ENCODE assay signal across 1 cellular context in the genomic region with DNA sequence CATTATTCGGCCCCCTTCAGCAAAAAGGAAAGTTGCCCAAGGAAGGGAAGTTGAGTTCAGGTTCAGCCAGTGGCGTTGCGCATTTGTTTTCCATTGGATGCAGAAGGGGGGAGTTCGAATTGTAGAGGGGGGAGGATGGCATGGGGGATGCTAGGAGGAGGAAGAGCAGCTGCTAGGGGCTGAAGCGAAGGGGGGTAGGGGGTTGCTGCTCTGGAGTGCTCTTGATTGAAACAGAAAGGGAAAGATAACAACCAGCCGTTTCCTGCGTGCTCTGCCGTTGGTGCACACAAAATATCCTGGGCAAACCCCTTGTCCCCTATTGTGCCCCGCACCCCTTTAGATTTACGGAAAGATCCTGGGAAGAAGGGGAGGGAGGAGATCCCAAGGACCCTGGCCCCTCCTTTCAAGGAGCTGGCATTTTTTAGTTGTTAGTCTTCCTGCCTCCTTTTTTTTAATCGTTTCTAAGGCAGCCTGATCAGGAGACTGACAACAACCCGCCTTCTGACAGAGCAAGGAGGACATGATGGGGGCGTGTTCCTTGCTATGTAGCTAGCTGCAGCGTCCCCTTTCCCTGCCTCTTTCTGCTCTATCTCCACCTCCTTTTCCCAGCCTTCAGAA.
TF ChIP-seq lines count a peak whose summit lies in the region.

No MANE protein-coding gene starts in this region.

TF ChIP-seq in A549, 52 proteins besides CTCF, POLR2A, EP300 and RAD21 (continued from another document):
- no peak for TF ChIP-seq ZFP36 (IDR thresholded peaks at IDR 0.05; ENCODE audit: borderline replicate concordance, partially characterized antibody)
- no peak for TF ChIP-seq ZSCAN20 (CRISPR knock-in tag; IDR thresholded peaks at IDR 0.05)
- no peak for TF ChIP-seq NPAS2 (CRISPR knock-in tag; IDR thresholded peaks at IDR 0.05; ENCODE audit: borderline replicate concordance)
- TF ChIP-seq CEBPB (IDR thresholded peaks at IDR 0.05), result no peak
- TF ChIP-seq, protein P1, sequence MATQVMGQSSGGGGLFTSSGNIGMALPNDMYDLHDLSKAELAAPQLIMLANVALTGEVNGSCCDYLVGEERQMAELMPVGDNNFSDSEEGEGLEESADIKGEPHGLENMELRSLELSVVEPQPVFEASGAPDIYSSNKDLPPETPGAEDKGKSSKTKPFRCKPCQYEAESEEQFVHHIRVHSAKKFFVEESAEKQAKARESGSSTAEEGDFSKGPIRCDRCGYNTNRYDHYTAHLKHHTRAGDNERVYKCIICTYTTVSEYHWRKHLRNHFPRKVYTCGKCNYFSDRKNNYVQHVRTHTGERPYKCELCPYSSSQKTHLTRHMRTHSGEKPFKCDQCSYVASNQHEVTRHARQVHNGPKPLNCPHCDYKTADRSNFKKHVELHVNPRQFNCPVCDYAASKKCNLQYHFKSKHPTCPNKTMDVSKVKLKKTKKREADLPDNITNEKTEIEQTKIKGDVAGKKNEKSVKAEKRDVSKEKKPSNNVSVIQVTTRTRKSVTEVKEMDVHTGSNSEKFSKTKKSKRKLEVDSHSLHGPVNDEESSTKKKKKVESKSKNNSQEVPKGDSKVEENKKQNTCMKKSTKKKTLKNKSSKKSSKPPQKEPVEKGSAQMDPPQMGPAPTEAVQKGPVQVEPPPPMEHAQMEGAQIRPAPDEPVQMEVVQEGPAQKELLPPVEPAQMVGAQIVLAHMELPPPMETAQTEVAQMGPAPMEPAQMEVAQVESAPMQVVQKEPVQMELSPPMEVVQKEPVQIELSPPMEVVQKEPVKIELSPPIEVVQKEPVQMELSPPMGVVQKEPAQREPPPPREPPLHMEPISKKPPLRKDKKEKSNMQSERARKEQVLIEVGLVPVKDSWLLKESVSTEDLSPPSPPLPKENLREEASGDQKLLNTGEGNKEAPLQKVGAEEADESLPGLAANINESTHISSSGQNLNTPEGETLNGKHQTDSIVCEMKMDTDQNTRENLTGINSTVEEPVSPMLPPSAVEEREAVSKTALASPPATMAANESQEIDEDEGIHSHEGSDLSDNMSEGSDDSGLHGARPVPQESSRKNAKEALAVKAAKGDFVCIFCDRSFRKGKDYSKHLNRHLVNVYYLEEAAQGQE (IDR thresholded peaks at IDR 0.05), result no peak
- TF ChIP-seq NR3C1 (IDR thresholded peaks at IDR 0.05), result no peak
- TF ChIP-seq, protein P2, sequence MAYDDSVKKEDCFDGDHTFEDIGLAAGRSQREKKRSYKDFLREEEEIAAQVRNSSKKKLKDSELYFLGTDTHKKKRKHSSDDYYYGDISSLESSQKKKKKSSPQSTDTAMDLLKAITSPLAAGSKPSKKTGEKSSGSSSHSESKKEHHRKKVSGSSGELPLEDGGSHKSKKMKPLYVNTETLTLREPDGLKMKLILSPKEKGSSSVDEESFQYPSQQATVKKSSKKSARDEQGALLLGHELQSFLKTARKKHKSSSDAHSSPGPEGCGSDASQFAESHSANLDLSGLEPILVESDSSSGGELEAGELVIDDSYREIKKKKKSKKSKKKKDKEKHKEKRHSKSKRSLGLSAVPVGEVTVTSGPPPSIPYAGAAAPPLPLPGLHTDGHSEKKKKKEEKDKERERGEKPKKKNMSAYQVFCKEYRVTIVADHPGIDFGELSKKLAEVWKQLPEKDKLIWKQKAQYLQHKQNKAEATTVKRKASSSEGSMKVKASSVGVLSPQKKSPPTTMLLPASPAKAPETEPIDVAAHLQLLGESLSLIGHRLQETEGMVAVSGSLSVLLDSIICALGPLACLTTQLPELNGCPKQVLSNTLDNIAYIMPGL (CRISPR knock-in tag; IDR thresholded peaks at IDR 0.05; ENCODE audit: borderline replicate concordance), result no peak
- no peak for TF ChIP-seq CBX2 (IDR thresholded peaks at IDR 0.05; ENCODE audit: borderline replicate concordance, low read depth)
- no peak for TF ChIP-seq HDAC2 (IDR thresholded peaks at IDR 0.05)
